ENCODE assay signal across 20 cellular contexts in the genomic region with DNA sequence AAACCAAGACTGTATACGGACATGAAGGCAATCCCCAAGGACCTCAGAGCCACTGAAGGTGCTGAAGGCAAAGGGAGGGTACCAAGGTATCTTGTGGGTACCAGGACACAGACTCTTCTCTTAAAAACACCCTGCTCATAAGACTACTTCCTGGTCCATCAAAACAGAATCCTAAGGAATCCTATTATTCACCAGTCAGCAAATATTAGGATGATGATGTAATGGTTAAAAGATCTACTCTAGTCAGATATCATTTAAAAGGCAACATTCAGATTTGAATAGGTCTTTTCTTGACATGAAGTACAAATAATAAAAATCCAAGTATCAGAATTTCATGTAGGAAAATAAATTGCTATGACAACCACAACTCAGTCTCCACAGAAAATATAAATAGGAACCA.
DNase-seq lines count a peak whose midpoint lies in the region; ATAC-seq, FAIRE-seq and TF ChIP-seq lines count a peak whose summit lies in the region.
"Had no signal": no experiment of that assay in that cellular context is flagged by ENCODE, and none has a peak within 500 bp of the region (broad histone marks: within the 10 kb centered on the region; RNA-seq: fewer than 3 reads in every experiment).

No MANE protein-coding gene starts in this region.

- peaks cover 19% of the 10 kb centered on the region for H3K4me1 Mint-ChIP-seq in activated naive CD8-positive, alpha-beta T cell treated with anti-CD3 and anti-CD28 coated beads, Interleukin-2, amount 50 U/mL, for 24 hours

- no peak overlapping the region for H3K4me3 ChIP-seq in A549
- no peak overlapping the region for H3K4me3 ChIP-seq in PC-3 (ENCODE audit: low read length)
- no peak overlapping the region for H3K4me3 ChIP-seq in esophagus muscularis mucosa
- no peak overlapping the region for H3K4me3 ChIP-seq in rectal smooth muscle tissue (ENCODE audit: low read length)
- H3K4me3 ChIP-seq: BLaER1 treated with 17β-estradiol and CSF1 and Interleukin-3, amounts not matched to agents 10 nM and 100 nM had no signal

- no peak overlapping the region for H3K27ac Mint-ChIP-seq in activated naive CD8-positive, alpha-beta T cell treated with anti-CD3 and anti-CD28 coated beads, Interleukin-2, amount 50 U/mL, for 24 hours
- H3K27ac Mint-ChIP-seq: CD8-positive, alpha-beta memory T cell had no signal

- DNase-seq in A549 (ENCODE audit: low read depth in 1 of 2, low spot score in 1 of 2) (no peak), PC-3 (peak; percentile 12), esophagus muscularis mucosa (ENCODE audit: extremely low spot score) (no peak), cortex of kidney (lab: John Stamatoyannopoulos, UW) (no peak), COLO668 (lab: John Stamatoyannopoulos, UW; ENCODE audit: unreplicated experiment) (no peak)
- no peak for DNase-seq in activated naive CD8-positive, alpha-beta T cell treated with anti-CD3 and anti-CD28 coated beads, Interleukin-2, amount 50 U/mL, for 24 hours
- DNase-seq: CD8-positive, alpha-beta memory T cell; DMS79 treated with DMSO at 0.1 percent for 48 hours; GDM1; GOT3; KBM-7; NCI-H1436; NCI-H2029; NCI-H2171; NCI-H446 treated with DMSO at 0.1 percent for 48 hours had no signal

- H3K4me3 Mint-ChIP-seq in activated naive CD8-positive, alpha-beta T cell treated with anti-CD3 and anti-CD28 coated beads, Interleukin-2, amount 50 U/mL, for 24 hours: no peak overlapping the region
- H3K4me3 Mint-ChIP-seq: CD8-positive, alpha-beta memory T cell had no signal

- no TSS peak for BruUV-seq in PC-3 (replicated peaks; lab: Mats Ljungman, UMichigan)

- TF ChIP-seq POLR2A in A549 (IDR thresholded peaks at IDR 0.05; ENCODE audit: low read length): no peak
- TF ChIP-seq POLR2A in esophagus muscularis mucosa (IDR thresholded peaks at IDR 0.05; ENCODE audit: low read depth): no peak

- H3K36me3 ChIP-seq in PC-3 (ENCODE audit: low read depth, low read length) (no peaks in the 10 kb centered on the region), esophagus muscularis mucosa (no peaks in the 10 kb centered on the region), rectal smooth muscle tissue (ENCODE audit: control insufficient read depth, insufficient read depth, low read length) (no peaks in the 10 kb centered on the region)
- H3K36me3 ChIP-seq: BLaER1 treated with 17β-estradiol and CSF1 and Interleukin-3, amounts not matched to agents 10 nM and 100 nM had no signal

- ATAC-seq in A549 (no peak), PC-3 (no peak; the same call in 1 of the 2 replicates), GM18511 (IDR thresholded peaks at IDR 0.05; ENCODE audit: unreplicated experiment) (no peak)
- no peak for ATAC-seq in activated naive CD8-positive, alpha-beta T cell treated with anti-CD3 and anti-CD28 coated beads, Interleukin-2, amount 50 U/mL, for 24 hours

- TF ChIP-seq EP300 in A549 (IDR thresholded peaks at IDR 0.05) (no peak), esophagus muscularis mucosa (IDR thresholded peaks at IDR 0.05) (no peak)

- H3K79me2 ChIP-seq in PC-3 (ENCODE audit: low read length): no peaks in the 10 kb centered on the region

- H3K4me1 ChIP-seq in A549 (0 out of 3 replicates have a peak, but pooled peaks cover 3% of the 10 kb centered on the region), PC-3 (ENCODE audit: insufficient read depth, low read length) (no peaks in the 10 kb centered on the region), esophagus muscularis mucosa (peaks cover 10 to 17% (median 12%) of the 10 kb centered on the region in 4 donors), rectal smooth muscle tissue (ENCODE audit: control insufficient read depth, insufficient read depth, low read length) (no peaks in the 10 kb centered on the region)

- H3K4me2 ChIP-seq in A549 (no peak overlapping the region), PC-3 (ENCODE audit: low read length) (no peak overlapping the region)
- H3K4me2 ChIP-seq: BLaER1 treated with 17β-estradiol and CSF1 and Interleukin-3, amounts not matched to agents 10 nM and 100 nM had no signal

- H3K9me3 ChIP-seq in A549 (no peaks in the 10 kb centered on the region), PC-3 (ENCODE audit: low read length) (no peaks in the 10 kb centered on the region), esophagus muscularis mucosa (no peaks in the 10 kb centered on the region)
- H3K9me3 ChIP-seq: BLaER1 treated with 17β-estradiol and CSF1 and Interleukin-3, amounts not matched to agents 10 nM and 100 nM had no signal

- no peaks in the 10 kb centered on the region for H3F3A ChIP-seq in PC-3 (ENCODE audit: low read length, unreplicated experiment)

- 50% methylated on average over 1 of the region's 1 CpG for WGBS in A549 (ENCODE audit: missing lambda C conversion rate)
- WGBS in esophagus muscularis mucosa: 90% methylated on average over 1 of the region's 1 CpG

- no peaks in the 10 kb centered on the region for H4K20me1 ChIP-seq in PC-3 (ENCODE audit: low read length)
- H4K20me1 ChIP-seq: BLaER1 treated with 17β-estradiol and CSF1 and Interleukin-3, amounts not matched to agents 10 nM and 100 nM had no signal

- no peak for TF ChIP-seq CTCF in A549 (IDR thresholded peaks at IDR 0.05)
- TF ChIP-seq CTCF in PC-3 (conservative IDR thresholded peaks at IDR 0.05; ENCODE audit: low read depth, low read length): no peak
- no peak for TF ChIP-seq CTCF in esophagus muscularis mucosa (IDR thresholded peaks at IDR 0.05)

- H2AFZ ChIP-seq in PC-3 (ENCODE audit: low read length): no peak overlapping the region

- no peak overlapping the region for H3K9ac ChIP-seq in PC-3 (ENCODE audit: low read length)
- H3K9ac ChIP-seq in rectal smooth muscle tissue (ENCODE audit: low read length): no peak overlapping the region
- H3K9ac ChIP-seq: BLaER1 treated with 17β-estradiol and CSF1 and Interleukin-3, amounts not matched to agents 10 nM and 100 nM had no signal

- H3K27ac ChIP-seq in A549 (no peak overlapping the region), PC-3 (ENCODE audit: low read length) (no peak overlapping the region), esophagus muscularis mucosa (replicated peaks in 1 of 4) (peak overlapping the region in 3 of 4 donors; percentile 11 to 64 (median 21)), rectal smooth muscle tissue (ENCODE audit: low read depth, low read length) (peak overlapping the region; percentile 43)
- H3K27ac ChIP-seq: BLaER1 treated with 17β-estradiol and CSF1 and Interleukin-3, amounts not matched to agents 10 nM and 100 nM had no signal

- POLR2A ChIA-PET in A549 (lab: Yijun Ruan, JAX): no interaction called here
- POLR2A ChIA-PET in PC-3 (lab: Charles Lee; ENCODE audit: unreplicated experiment): no interaction called here

- H3K36me3 Mint-ChIP-seq in activated naive CD8-positive, alpha-beta T cell treated with anti-CD3 and anti-CD28 coated beads, Interleukin-2, amount 50 U/mL, for 24 hours (ENCODE audit: low read depth): no peaks in the 10 kb centered on the region

- H3K27me3 Mint-ChIP-seq in activated naive CD8-positive, alpha-beta T cell treated with anti-CD3 and anti-CD28 coated beads, Interleukin-2, amount 50 U/mL, for 24 hours: peaks cover 2% of the 10 kb centered on the region

- no peak for TF ChIP-seq RAD21 in A549 (conservative IDR thresholded peaks at IDR 0.05 in 1 of 2, IDR thresholded peaks at IDR 0.05 in 1 of 2)

- CTCF ChIA-PET in A549 (lab: Yijun Ruan, JAX): no interaction called here
- CTCF ChIA-PET in PC-3 (lab: Charles Lee): no interaction called here

- no peak for FAIRE-seq in A549 (lab: Jason Lieb, UNC)
- FAIRE-seq: GM12891, GM18507 had no signal

- H3K27me3 ChIP-seq in PC-3 (ENCODE audit: low read length) (no peaks in the 10 kb centered on the region), esophagus muscularis mucosa (no peaks in the 10 kb centered on the region), rectal smooth muscle tissue (ENCODE audit: control insufficient read depth, insufficient read depth, low read length) (no peaks in the 10 kb centered on the region)

- intact Hi-C loops in PC-3 (cut with micrococcal nuclease): no loop called here
- intact Hi-C loops in esophagus muscularis mucosa (cut with DNase I): no loop called here

- H3K9me3 Mint-ChIP-seq in activated naive CD8-positive, alpha-beta T cell treated with anti-CD3 and anti-CD28 coated beads, Interleukin-2, amount 50 U/mL, for 24 hours: no peaks in the 10 kb centered on the region
- H3K9me3 Mint-ChIP-seq: CD8-positive, alpha-beta memory T cell had no signal

- H3K9me2 ChIP-seq in PC-3 (replicated peaks; ENCODE audit: low read length): no peaks in the 10 kb centered on the region

TF ChIP-seq in A549, 52 proteins besides CTCF, POLR2A, EP300 and RAD21:
- TF ChIP-seq MAFK (IDR thresholded peaks at IDR 0.05; ENCODE audit: partially characterized antibody) (peak; percentile 92), NR3C1 (IDR thresholded peaks at IDR 0.05) (no peak), CBX8 (IDR thresholded peaks at IDR 0.05) (no peak), CHD4 (IDR thresholded peaks at IDR 0.05; ENCODE audit: borderline replicate concordance) (no peak)
- TF ChIP-seq, protein P1, sequence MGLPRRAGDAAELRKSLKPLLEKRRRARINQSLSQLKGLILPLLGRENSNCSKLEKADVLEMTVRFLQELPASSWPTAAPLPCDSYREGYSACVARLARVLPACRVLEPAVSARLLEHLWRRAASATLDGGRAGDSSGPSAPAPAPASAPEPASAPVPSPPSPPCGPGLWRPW (IDR thresholded peaks at IDR 0.05): no peak

Comparison
In these comparisons a context has a peak if more than half of its experiments do, and no peak if none do; other contexts are left out.
1. H3K27ac ChIP-seq: peak in esophagus muscularis mucosa (3 of 4) and rectal smooth muscle tissue (single experiment); none in A549 (0 of 2) and PC-3 (single experiment).